ENCODE assay signal across 20 cellular contexts in genomic region chr11:119531091-119531490, GRCh38.
DNase-seq lines count a peak whose midpoint lies in the region; ATAC-seq, FAIRE-seq and TF ChIP-seq lines count a peak whose summit lies in the region.
"Had no signal": no experiment of that assay in that cellular context is flagged by ENCODE, and none has a peak within 500 bp of the region (broad histone marks: within the 10 kb centered on the region; RNA-seq: fewer than 3 reads in every experiment).

No MANE protein-coding gene starts in this region.

- H3K4me3 Mint-ChIP-seq in CD14-positive monocyte, result no peak overlapping the region
- H3K4me3 Mint-ChIP-seq: CD8-positive, alpha-beta T cell; H9 had no signal

- no peaks in the 10 kb centered on the region for H3K79me2 ChIP-seq in K562 (ENCODE audit: control insufficient read depth, insufficient read depth, low read length)

- peaks cover 0 to 3% (median 2%) of the 10 kb centered on the region in 3 donors for H3K27me3 Mint-ChIP-seq in CD14-positive monocyte (ENCODE audit: low read depth in 3 of 3)

- no peak overlapping the region for H3K4me2 ChIP-seq in K562 (ENCODE audit: insufficient read depth, low read length)

- ATAC-seq in K562 (no peak), sciatic nerve (no peak), HG02623 (IDR thresholded peaks at IDR 0.05; ENCODE audit: unreplicated experiment) (no peak)
- ATAC-seq: CD8-positive, alpha-beta T cell; HepG2 had no signal

- CTCF ChIA-PET in K562 (lab: Yijun Ruan, JAX; ENCODE audit: low intra/inter-chr PET ratio), result no interaction called here

- DNase-seq in CD14-positive monocyte (ENCODE audit: low spot score) (peak; percentile 4), K562 (ENCODE audit: extremely low read depth in 1 of 4, low spot score in 3 of 4) (no peak), kidney (peak; percentile 34), sciatic nerve (ENCODE audit: low spot score) (peak; percentile 38), HTR-8/SVneo (ENCODE audit: insufficient read length, low spot score) (no peak)
- DNase-seq in stimulated activated CD4-positive, alpha-beta T cell treated with anti-CD3 and anti-CD28 coated beads, Interleukin-12 subunit alpha, Interleukin-12 subunit beta, amount 100 ng/mL, for 4 hours, result no peak
- DNase-seq: BE2C; CD8-positive, alpha-beta T cell; DMS153; DMS79 treated with DMSO at 0.1 percent for 48 hours; EL; GOT3; H9 had no signal

- BruUV-seq in K562 (replicated peaks; lab: Mats Ljungman, UMichigan), result no TSS peak

- TF ChIP-seq POLR2A in K562 (conservative IDR thresholded peaks at IDR 0.05), result no peak

- H3K27ac ChIP-seq in K562 (ENCODE audit: extremely low read depth, low read depth, low read length) (no peak overlapping the region), kidney (ENCODE audit: low read depth in 2 of 2, low read length in 2 of 2) (no peak overlapping the region)
- H3K27ac ChIP-seq: C4-2B had no signal

- peaks cover 4% of the 10 kb centered on the region for H3K9me1 ChIP-seq in K562 (ENCODE audit: control insufficient read depth, insufficient read depth, low read length)

- peaks cover 6% of the 10 kb centered on the region; the same call in 1 of the 2 replicates for H4K20me1 ChIP-seq in K562 (replicated peaks; ENCODE audit: control insufficient read depth, insufficient read depth, low read length)

- H3K36me3 Mint-ChIP-seq in CD14-positive monocyte, result no peaks in the 10 kb centered on the region
- H3K36me3 Mint-ChIP-seq: CD8-positive, alpha-beta T cell had no signal

- POLR2A ChIA-PET in K562 (lab: Yijun Ruan, JAX), result no interaction called here

- 12% methylated on average over 4 of the region's 4 CpGs for WGBS in K562 (ENCODE audit: insufficient coverage, low coverage, missing lambda C conversion rate)

- peaks cover 0 to 7% (median 4%) of the 10 kb centered on the region in 7 donors for H3K9me3 Mint-ChIP-seq in CD14-positive monocyte
- H3K9me3 Mint-ChIP-seq: CD8-positive, alpha-beta T cell; H9 had no signal

- H2AFZ ChIP-seq in K562 (ENCODE audit: low read depth, low read length), result no peak overlapping the region

- H3K9ac ChIP-seq in K562 (ENCODE audit: insufficient read depth in 1 of 2, low read depth in 2 of 2, low read length in 2 of 2), result no peak overlapping the region
- H3K9ac ChIP-seq in kidney (ENCODE audit: low read length in 2 of 2), result no peak overlapping the region

- H3K36me3 ChIP-seq in K562 (ENCODE audit: control insufficient read depth, insufficient read depth, low read length) (no peaks in the 10 kb centered on the region), kidney (ENCODE audit: control insufficient read depth in 1 of 2, insufficient read depth in 2 of 2, low read length in 2 of 2) (no peaks in the 10 kb centered on the region)
- H3K36me3 ChIP-seq: BE2C had no signal

- in situ Hi-C loops in K562 (cut with MboI), result no loop called here

- no peak for TF ChIP-seq EP300 in K562 (IDR thresholded peaks at IDR 0.05; ENCODE audit: low read length)

- H3K4me3 ChIP-seq in K562 (no peak overlapping the region), kidney (ENCODE audit: low read length in 2 of 2) (no peak overlapping the region)

- TF ChIP-seq CTCF in CD14-positive monocyte (IDR thresholded peaks at IDR 0.05), result no peak
- no peak for TF ChIP-seq CTCF in K562 (IDR thresholded peaks at IDR 0.05 in 2 of 3, conservative IDR thresholded peaks at IDR 0.05 in 1 of 3; ENCODE audit: insufficient read depth in 2 of 3, low read depth in 1 of 3, low read length in 3 of 3)
- no peak for TF ChIP-seq CTCF in kidney (IDR thresholded peaks at IDR 0.05; ENCODE audit: borderline replicate concordance, extremely low read depth, insufficient read depth)

- H3K4me1 ChIP-seq in K562 (replicated peaks in 1 of 2; ENCODE audit: control insufficient read depth in 2 of 2, insufficient read depth in 2 of 2, low read length in 2 of 2), result peaks cover 0 to 5% of the 10 kb centered on the region in 2 experiments; a peak in 1 of 5 replicates
- H3K4me1 ChIP-seq in kidney (ENCODE audit: control insufficient read depth in 1 of 2, insufficient read depth in 1 of 2, low read depth in 1 of 2, low read length in 2 of 2), result no peaks in the 10 kb centered on the region

- peaks cover 11 to 44% of the 10 kb centered on the region in 2 experiments; a peak in 4 of 5 replicates for H3K27me3 ChIP-seq in K562 (ENCODE audit: control insufficient read depth in 2 of 2, insufficient read depth in 2 of 2, low read length in 2 of 2)
- H3K27me3 ChIP-seq: BE2C had no signal

- no peak for TF ChIP-seq RAD21 in K562 (CRISPR knock-in tag; conservative IDR thresholded peaks at IDR 0.05 in 1 of 2, IDR thresholded peaks at IDR 0.05 in 1 of 2)

- H3K27ac Mint-ChIP-seq in CD14-positive monocyte, result peak overlapping the region in 5 of 7 donors; percentile 32 to 79 (median 55)
- H3K27ac Mint-ChIP-seq: CD8-positive, alpha-beta T cell; H9 had no signal

- intact Hi-C loops in CD14-positive monocyte (cut with micrococcal nuclease), result no loop called here
- intact Hi-C loops in K562 (cut with micrococcal nuclease), result no loop called here
- intact Hi-C loops in kidney (cut with DNase I), result no loop called here
- intact Hi-C loops in sciatic nerve (cut with DNase I), result no loop called here

- H3K9me3 ChIP-seq in K562 (replicated peaks; ENCODE audit: control insufficient read depth, insufficient read depth, low read depth, low read length) (no peaks in the 10 kb centered on the region), kidney (ENCODE audit: control insufficient read depth in 1 of 2, low read length in 2 of 2) (no peaks in the 10 kb centered on the region)
- H3K9me3 ChIP-seq: BE2C had no signal

- H3K4me1 Mint-ChIP-seq in CD14-positive monocyte, result peaks cover 50% of the 10 kb centered on the region

- no peak for FAIRE-seq in K562 (lab: Jason Lieb, UNC)
- no peak for FAIRE-seq in kidney (lab: Jason Lieb, UNC)
- no peak for FAIRE-seq in HTR-8/SVneo (lab: Jason Lieb, UNC)
- FAIRE-seq: A204.1, D721Med, G401.6, GM12891, HepG2 had no signal

TF ChIP-seq in K562, 482 proteins besides CTCF, POLR2A, EP300 and RAD21:
- no peak for TF ChIP-seq SMARCA4 (IDR thresholded peaks at IDR 0.05)
- TF ChIP-seq, protein P1, sequence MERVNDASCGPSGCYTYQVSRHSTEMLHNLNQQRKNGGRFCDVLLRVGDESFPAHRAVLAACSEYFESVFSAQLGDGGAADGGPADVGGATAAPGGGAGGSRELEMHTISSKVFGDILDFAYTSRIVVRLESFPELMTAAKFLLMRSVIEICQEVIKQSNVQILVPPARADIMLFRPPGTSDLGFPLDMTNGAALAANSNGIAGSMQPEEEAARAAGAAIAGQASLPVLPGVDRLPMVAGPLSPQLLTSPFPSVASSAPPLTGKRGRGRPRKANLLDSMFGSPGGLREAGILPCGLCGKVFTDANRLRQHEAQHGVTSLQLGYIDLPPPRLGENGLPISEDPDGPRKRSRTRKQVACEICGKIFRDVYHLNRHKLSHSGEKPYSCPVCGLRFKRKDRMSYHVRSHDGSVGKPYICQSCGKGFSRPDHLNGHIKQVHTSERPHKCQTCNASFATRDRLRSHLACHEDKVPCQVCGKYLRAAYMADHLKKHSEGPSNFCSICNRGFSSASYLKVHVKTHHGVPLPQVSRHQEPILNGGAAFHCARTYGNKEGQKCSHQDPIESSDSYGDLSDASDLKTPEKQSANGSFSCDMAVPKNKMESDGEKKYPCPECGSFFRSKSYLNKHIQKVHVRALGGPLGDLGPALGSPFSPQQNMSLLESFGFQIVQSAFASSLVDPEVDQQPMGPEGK (CRISPR knock-in tag; IDR thresholded peaks at IDR 0.05; ENCODE audit: borderline replicate concordance), result 0 out of 2 replicates have a peak, but pooled peaks have one; percentile 20

Comparison
In these comparisons a context has a peak if more than half of its experiments do, and no peak if none do; other contexts are left out.
1. DNase-seq: peak in CD14-positive monocyte (single experiment), kidney (single experiment) and sciatic nerve (single experiment); none in K562 (0 of 4), HTR-8/SVneo (single experiment) and stimulated activated CD4-positive, alpha-beta T cell treated with anti-CD3 and anti-CD28 coated beads, Interleukin-12 subunit alpha, Interleukin-12 subunit beta, amount 100 ng/mL, for 4 hours (single experiment).